ENCODE assay signal across 16 cellular contexts in genomic region chr5:179639296-179639695, GRCh38. TPM values are rescaled to one million over a fixed set of nuclear protein-coding genes. Genes with fewer than 3 reads are reported as not detected.
"Had no signal": no experiment of that assay in that cellular context is flagged by ENCODE, and none has a peak within 500 bp of the region (broad histone marks: within the 10 kb centered on the region; RNA-seq: fewer than 3 reads in every experiment).

No MANE protein-coding gene starts in this region.

RNA-seq across cellular contexts. Expression of gene CBY3, which starts 41.5 kb away (rescaled TPM):
- total RNA-seq: dermis blood vessel endothelial cell, endothelial cell of umbilical vein, epithelial cell of proximal tubule, esophagus muscularis mucosa, frontal cortex, gastroesophageal sphincter, heart left ventricle, hepatocyte, kidney epithelial cell, left cardiac atrium, left lung, left ventricle myocardium superior, lower leg skin, lower lobe of right lung, lung microvascular endothelial cell, mucosa of gallbladder had no signal
- polyA plus RNA-seq: endothelial cell of umbilical vein, heart left ventricle, hepatocyte had no signal
